In the genomic region with DNA sequence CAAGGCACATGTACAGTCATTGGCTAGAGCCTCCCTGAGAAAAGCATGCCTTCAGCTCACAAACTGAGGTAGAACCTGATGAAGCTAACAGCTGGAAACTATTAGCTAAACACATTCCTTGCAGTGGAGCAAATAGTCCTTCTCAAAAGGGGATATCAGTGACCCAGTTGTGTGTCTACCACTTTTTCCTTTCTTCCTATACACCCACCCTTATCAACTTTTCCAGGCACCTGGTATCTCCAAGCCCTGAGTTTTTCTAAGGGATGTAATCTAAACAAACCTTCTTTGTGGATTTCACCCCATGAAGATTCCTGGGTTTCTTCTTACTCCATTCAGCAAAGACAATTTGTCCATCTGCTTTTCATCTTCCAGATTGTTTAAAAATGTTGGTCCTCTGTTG, we compare ENCODE assay signal across 34 cellular contexts.
"Had no signal": no experiment of that assay in that cellular context is flagged by ENCODE, and none has a peak within 500 bp of the region (broad histone marks: within the 10 kb centered on the region; RNA-seq: fewer than 3 reads in every experiment).

No MANE protein-coding gene starts in this region.

- H3K9me3 ChIP-seq: MG63 had no signal

- H3K27me3 ChIP-seq: MG63 had no signal

- H3K4me3 ChIP-seq: MG63 had no signal

- DNase-seq: Kasumi-1, MG63, MM.1S, MV-4-11, NCI-H1048, NCI-H1092, NCI-H1092 treated with DMSO at 0.1 percent for 48 hours, NCI-H1105, NCI-H1105 treated with DMSO at 0.1 percent for 48 hours, NCI-H1417, NCI-H1417 treated with DMSO at 0.1 percent for 48 hours, NCI-H1436, NCI-H1436 treated with DMSO at 0.1 percent for 48 hours, NCI-H146, NCI-H1694, NCI-H1694 treated with DMSO at 0.1 percent for 48 hours, NCI-H187, NCI-H187 treated with DMSO at 0.1 percent for 48 hours, NCI-H1930, NCI-H2029, NCI-H2029 treated with DMSO at 0.1 percent for 48 hours, NCI-H2081, NCI-H2081 treated with DMSO at 0.1 percent for 48 hours, NCI-H2107, NCI-H2171, NCI-H2171 treated with DMSO at 0.1 percent for 48 hours, NCI-H2227 treated with DMSO at 0.1 percent for 48 hours, NCI-H226, NCI-H345, NCI-H446, NCI-H446 treated with DMSO at 0.1 percent for 48 hours, NCI-H510A, NCI-H510A treated with DMSO at 0.1 percent for 48 hours, NCI-H524 had no signal

- H3K36me3 ChIP-seq: MG63 had no signal
